ENCODE assay signal across 19 cellular contexts in genomic region chr7:55070839-55071238, GRCh38. TPM values are rescaled to one million over a fixed set of nuclear protein-coding genes. Genes with fewer than 3 reads are reported as not detected.
A peak's percentile ranks its signal among the peaks of the same experiment; 100 is the strongest.
DNase-seq lines count a peak whose midpoint lies in the region; ATAC-seq and TF ChIP-seq lines count a peak whose summit lies in the region.
"Had no signal": no experiment of that assay in that cellular context is flagged by ENCODE, and none has a peak within 500 bp of the region (broad histone marks: within the 10 kb centered on the region; RNA-seq: fewer than 3 reads in every experiment).

No MANE protein-coding gene starts in this region.

- H3K4me2 ChIP-seq in hepatocyte: peak overlapping the region; percentile 60
- H3K4me2 ChIP-seq: SK-N-SH had no signal

- peak overlapping the region; percentile 19 for H3K9ac ChIP-seq in rectal smooth muscle tissue (ENCODE audit: low read length)
- H3K9ac ChIP-seq: SK-N-SH had no signal

- peak; percentile 36 for DNase-seq in ACHN
- DNase-seq in ascending aorta (ENCODE audit: low spot score in 2 of 2): no peak
- no peak for DNase-seq in hepatocyte (ENCODE audit: low spot score)
- DNase-seq in body of pancreas: no peak
- DNase-seq in ureter (ENCODE audit: low spot score): no peak
- DNase-seq in aorta: no peak
- DNase-seq: activated CD4-positive, CD25-positive, alpha-beta regulatory T cell; activated naive CD8-positive, alpha-beta T cell treated with anti-CD3 and anti-CD28 coated beads, Interleukin-2, amount 50 U/mL, for 24 hours; effector memory CD4-positive, alpha-beta T cell; hippocampal formation; NCI-H1105 treated with DMSO at 0.1 percent for 48 hours; NCI-H69; OCI-M1; SK-N-SH; stimulated activated CD4-positive, alpha-beta T cell treated with anti-CD3 and anti-CD28 coated beads, Interleukin-2, amount 100 ng/mL, for 48 hours had no signal

- intact Hi-C loops in ascending aorta (cut with DNase I): no loop called here
- intact Hi-C loops in body of pancreas (cut with DNase I): no loop called here
- intact Hi-C loops in aorta (cut with DNase I): loop anchor here (5.0 kb wide), 2 partner anchors 49 to 61 kb away; no protein-coding TSS in a partner anchor

- H3K9me3 ChIP-seq in ascending aorta: no peaks in the 10 kb centered on the region
- H3K9me3 ChIP-seq in hepatocyte (ENCODE audit: low read depth): no peaks in the 10 kb centered on the region
- no peaks in the 10 kb centered on the region for H3K9me3 ChIP-seq in body of pancreas
- H3K9me3 ChIP-seq in aorta (ENCODE audit: control insufficient read depth, low read length): no peaks in the 10 kb centered on the region
- H3K9me3 ChIP-seq: neutrophil, SK-N-SH had no signal

- no peak for TF ChIP-seq POLR2A in body of pancreas (IDR thresholded peaks at IDR 0.05)

- H3K27ac ChIP-seq in ascending aorta (peak overlapping the region; percentile 43 to 67), hepatocyte (peak overlapping the region; percentile 82), rectal smooth muscle tissue (ENCODE audit: low read depth, low read length) (peak overlapping the region; percentile 73), body of pancreas (peak overlapping the region in 2 of 4 donors; percentile 31 to 45), aorta (ENCODE audit: low read depth in 1 of 2, low read length in 2 of 2) (peak overlapping the region in 1 of 2 donors; percentile 41)
- H3K27ac ChIP-seq: neutrophil had no signal

- H3K27me3 ChIP-seq in ascending aorta (no peaks in the 10 kb centered on the region), hepatocyte (no peaks in the 10 kb centered on the region), rectal smooth muscle tissue (ENCODE audit: control insufficient read depth, insufficient read depth, low read length) (no peaks in the 10 kb centered on the region), body of pancreas (no peaks in the 10 kb centered on the region), aorta (ENCODE audit: control insufficient read depth in 1 of 2, insufficient read depth in 2 of 2, low read length in 1 of 2) (no peaks in the 10 kb centered on the region)
- H3K27me3 ChIP-seq: neutrophil had no signal

- no peaks in the 10 kb centered on the region for H4K20me1 ChIP-seq in hepatocyte (ENCODE audit: insufficient read depth, poor library complexity, severe bottlenecking)

- ATAC-seq in body of pancreas: no peak
- ATAC-seq in GM18861 (IDR thresholded peaks at IDR 0.05; ENCODE audit: unreplicated experiment): no peak
- no peak for ATAC-seq in aorta (ENCODE audit: low FRiP score)
- ATAC-seq: activated naive CD8-positive, alpha-beta T cell treated with anti-CD3 and anti-CD28 coated beads, Interleukin-2, amount 50 U/mL, for 24 hours; activated T-helper 17 cell treated with anti-CD3 and anti-CD28 coated beads, Interleukin-2, amount 50 U/mL, for 72 hours had no signal

- H2AFZ ChIP-seq in hepatocyte: no peak overlapping the region

- in situ Hi-C loops in ACHN (cut with HindIII; ENCODE audit: low pct_ligation_motif_present, low pct_unique_long_range_greater_than_20kb, low sequenced_read_pairs): no loop called here

- H3K4me3 ChIP-seq in ascending aorta: no peak overlapping the region
- H3K4me3 ChIP-seq in hepatocyte: no peak overlapping the region
- no peak overlapping the region for H3K4me3 ChIP-seq in rectal smooth muscle tissue (ENCODE audit: low read length)
- no peak overlapping the region for H3K4me3 ChIP-seq in body of pancreas
- H3K4me3 ChIP-seq in aorta (ENCODE audit: low read length in 2 of 2): no peak overlapping the region

- no peaks in the 10 kb centered on the region for H3K9me2 ChIP-seq in hepatocyte (replicated peaks; ENCODE audit: insufficient read depth)
- H3K9me2 ChIP-seq: SK-N-SH had no signal

- peaks cover 51% of the 10 kb centered on the region for H3K79me2 ChIP-seq in hepatocyte

- TF ChIP-seq CTCF in ascending aorta (IDR thresholded peaks at IDR 0.05) (no peak), hepatocyte (IDR thresholded peaks at IDR 0.05; ENCODE audit: poor library complexity) (no peak), body of pancreas (IDR thresholded peaks at IDR 0.05) (no peak)

- WGBS in hepatocyte (ENCODE audit: low lambda C conversion rate, missing lambda C conversion rate): 91% methylated on average over 8 of the region's 8 CpGs
- 70 to 79% methylated on average over 8 of the region's 8 CpGs for WGBS in body of pancreas, 2 donors
- 61 to 62% methylated on average over 8 of the region's 8 CpGs for WGBS in aorta, 2 donors

- H3K36me3 ChIP-seq in ascending aorta (no peaks in the 10 kb centered on the region), hepatocyte (replicated peaks; ENCODE audit: insufficient read depth, low read depth) (no peaks in the 10 kb centered on the region), rectal smooth muscle tissue (ENCODE audit: control insufficient read depth, insufficient read depth, low read length) (no peaks in the 10 kb centered on the region), body of pancreas (replicated peaks in 1 of 2; ENCODE audit: insufficient read depth in 1 of 2, low read depth in 2 of 2) (peaks cover 0 to 3% of the 10 kb centered on the region in 2 donors), aorta (ENCODE audit: control insufficient read depth in 1 of 2, insufficient read depth in 2 of 2, low read length in 1 of 2) (peaks cover 0 to 2% of the 10 kb centered on the region in 2 donors)
- H3K36me3 ChIP-seq: neutrophil had no signal

- H3K4me1 ChIP-seq in ascending aorta (peaks cover 9 to 59% of the 10 kb centered on the region in 2 donors), hepatocyte (ENCODE audit: insufficient read depth) (peaks cover 54% of the 10 kb centered on the region), rectal smooth muscle tissue (ENCODE audit: control insufficient read depth, insufficient read depth, low read length) (peaks cover 42% of the 10 kb centered on the region), body of pancreas (peaks cover 53% of the 10 kb centered on the region), aorta (ENCODE audit: control insufficient read depth in 1 of 2, insufficient read depth in 2 of 2, low read length in 2 of 2) (peaks cover 7 to 9% of the 10 kb centered on the region in 2 donors)

RNA-seq across cellular contexts. Expression of gene EGFR, which starts 52.0 kb away (rescaled TPM):
- total RNA-seq in ascending aorta (33.8 TPM), hepatocyte (40.6 and 51.0 TPM in 2 replicates), body of pancreas (10 to 100 TPM; 42.5 to 44.2 TPM), ureter (144 TPM), aorta (10 to 100 TPM; 70.5 to 72.4 TPM)
- polyA plus RNA-seq in hepatocyte (21.6 and 28.3 TPM in 2 replicates), aorta (10 to 100 TPM in 1 of 2 donors, 1 to 10 TPM in 1; 3.0 to 11.3 TPM)

Comparison
In these comparisons a context has a peak if more than half of its experiments do, and no peak if none do; other contexts are left out.
1. intact Hi-C loops: an anchor here in aorta (5.0 kb wide); none called in ascending aorta and body of pancreas.